ENCODE assay signal across 22 cellular contexts in genomic region chrY:7815921-7816320, GRCh38.
DNase-seq lines count a peak whose midpoint lies in the region.
"Had no signal": no experiment of that assay in that cellular context is flagged by ENCODE, and none has a peak within 500 bp of the region (broad histone marks: within the 10 kb centered on the region; RNA-seq: fewer than 3 reads in every experiment).

No MANE protein-coding gene starts in this region.

- CTCF ChIA-PET in activated CD4-positive, alpha-beta T cell treated with anti-CD3 and anti-CD28 coated beads, Interleukin-2, amount 10 ng/mL, durations not matched to agents 7 days and 5 days (lab: Charles Lee), result no interaction called here
- CTCF ChIA-PET in activated CD4-positive, alpha-beta memory T cell treated with anti-CD3 and anti-CD28 coated beads for 36 hours (lab: Charles Lee), result no interaction called here

- POLR2A ChIA-PET in activated CD4-positive, alpha-beta T cell treated with anti-CD3 and anti-CD28 coated beads, Interleukin-2, amount 10 ng/mL, durations not matched to agents 7 days and 5 days (lab: Charles Lee), result no interaction called here
- POLR2A ChIA-PET in activated CD4-positive, alpha-beta memory T cell treated with anti-CD3 and anti-CD28 coated beads for 36 hours (lab: Charles Lee), result no interaction called here

- H3K4me1 Mint-ChIP-seq in dendritic cell treated with granulocyte-macrophage colony-stimulating factor and Interleukin-4, amounts not matched to agents 40 ng/mL and 50 ng/mL, for 4 days (ENCODE audit: low read depth), result peaks cover 17% of the 10 kb centered on the region
- H3K4me1 Mint-ChIP-seq in activated CD4-positive, alpha-beta T cell treated with anti-CD3 and anti-CD28 coated beads, Interleukin-2, amount 10 ng/mL, durations not matched to agents 7 days and 5 days, result no peaks in the 10 kb centered on the region
- no peaks in the 10 kb centered on the region for H3K4me1 Mint-ChIP-seq in activated CD4-positive, alpha-beta memory T cell treated with anti-CD3 and anti-CD28 coated beads for 36 hours (ENCODE audit: low read depth)

- no peaks in the 10 kb centered on the region for H3K27me3 Mint-ChIP-seq in dendritic cell treated with granulocyte-macrophage colony-stimulating factor and Interleukin-4, amounts not matched to agents 40 ng/mL and 50 ng/mL, for 4 days
- H3K27me3 Mint-ChIP-seq in activated CD4-positive, alpha-beta T cell treated with anti-CD3 and anti-CD28 coated beads, Interleukin-2, amount 10 ng/mL, durations not matched to agents 7 days and 5 days, result no peaks in the 10 kb centered on the region
- H3K27me3 Mint-ChIP-seq in activated CD4-positive, alpha-beta memory T cell treated with anti-CD3 and anti-CD28 coated beads for 36 hours, result no peaks in the 10 kb centered on the region
- H3K27me3 Mint-ChIP-seq: CD4-positive, alpha-beta T cell had no signal

- no peaks in the 10 kb centered on the region for H3K9me3 Mint-ChIP-seq in dendritic cell treated with granulocyte-macrophage colony-stimulating factor and Interleukin-4, amounts not matched to agents 40 ng/mL and 50 ng/mL, for 4 days
- no peaks in the 10 kb centered on the region for H3K9me3 Mint-ChIP-seq in activated CD4-positive, alpha-beta T cell treated with anti-CD3 and anti-CD28 coated beads, Interleukin-2, amount 10 ng/mL, durations not matched to agents 7 days and 5 days
- H3K9me3 Mint-ChIP-seq in activated CD4-positive, alpha-beta memory T cell treated with anti-CD3 and anti-CD28 coated beads for 36 hours, result no peaks in the 10 kb centered on the region
- H3K9me3 Mint-ChIP-seq: CD4-positive, alpha-beta T cell had no signal

- peak overlapping the region; percentile 43 for H3K27ac Mint-ChIP-seq in dendritic cell treated with granulocyte-macrophage colony-stimulating factor and Interleukin-4, amounts not matched to agents 40 ng/mL and 50 ng/mL, for 4 days
- H3K27ac Mint-ChIP-seq in activated CD4-positive, alpha-beta T cell treated with anti-CD3 and anti-CD28 coated beads, Interleukin-2, amount 10 ng/mL, durations not matched to agents 7 days and 5 days, result no peak overlapping the region
- no peak overlapping the region for H3K27ac Mint-ChIP-seq in activated CD4-positive, alpha-beta memory T cell treated with anti-CD3 and anti-CD28 coated beads for 36 hours
- H3K27ac Mint-ChIP-seq: CD4-positive, alpha-beta T cell had no signal

- intact Hi-C loops in dendritic cell treated with granulocyte-macrophage colony-stimulating factor and Interleukin-4, amounts not matched to agents 40 ng/mL and 50 ng/mL, for 4 days (cut with micrococcal nuclease), result loop anchor here (5.0 to 10.0 kb wide), 3 partner anchors 51 to 461 kb away; no protein-coding TSS in a partner anchor
- intact Hi-C loops in cardiac septum (cut with DNase I), result no loop called here
- intact Hi-C loops in activated CD4-positive, alpha-beta memory T cell treated with anti-CD3 and anti-CD28 coated beads for 36 hours (cut with micrococcal nuclease), result loop anchor here (2.0 to 5.0 kb wide), 4 partner anchors 107 to 544 kb away; no protein-coding TSS in a partner anchor

- no peak overlapping the region for H3K4me3 Mint-ChIP-seq in dendritic cell treated with granulocyte-macrophage colony-stimulating factor and Interleukin-4, amounts not matched to agents 40 ng/mL and 50 ng/mL, for 4 days
- no peak overlapping the region for H3K4me3 Mint-ChIP-seq in activated CD4-positive, alpha-beta T cell treated with anti-CD3 and anti-CD28 coated beads, Interleukin-2, amount 10 ng/mL, durations not matched to agents 7 days and 5 days
- no peak overlapping the region for H3K4me3 Mint-ChIP-seq in activated CD4-positive, alpha-beta memory T cell treated with anti-CD3 and anti-CD28 coated beads for 36 hours
- H3K4me3 Mint-ChIP-seq: CD4-positive, alpha-beta T cell had no signal

- H3K36me3 Mint-ChIP-seq in dendritic cell treated with granulocyte-macrophage colony-stimulating factor and Interleukin-4, amounts not matched to agents 40 ng/mL and 50 ng/mL, for 4 days (ENCODE audit: low read depth), result no peaks in the 10 kb centered on the region
- no peaks in the 10 kb centered on the region for H3K36me3 Mint-ChIP-seq in activated CD4-positive, alpha-beta T cell treated with anti-CD3 and anti-CD28 coated beads, Interleukin-2, amount 10 ng/mL, durations not matched to agents 7 days and 5 days (ENCODE audit: low read depth)
- H3K36me3 Mint-ChIP-seq in activated CD4-positive, alpha-beta memory T cell treated with anti-CD3 and anti-CD28 coated beads for 36 hours, result no peaks in the 10 kb centered on the region

- DNase-seq in EL, result peak; percentile 17
- DNase-seq in NCI-H69 (lab: John Stamatoyannopoulos, UW), result peak; percentile 10
- DNase-seq in renal cortical epithelial cell (ENCODE audit: low read depth), result peak; percentile 4
- no peak for DNase-seq in cardiac septum (ENCODE audit: low spot score)
- no peak for DNase-seq in activated CD4-positive, alpha-beta T cell treated with anti-CD3 and anti-CD28 coated beads, Interleukin-2, amount 10 ng/mL, durations not matched to agents 7 days and 5 days
- DNase-seq in activated CD4-positive, alpha-beta memory T cell treated with anti-CD3 and anti-CD28 coated beads for 36 hours, result no peak
- DNase-seq: CD4-positive, alpha-beta T cell; COR-L47; DMS 273 treated with DMSO at 0.1 percent for 48 hours; DMS79 treated with DMSO at 0.1 percent for 48 hours; GOT3; KBM-7; NCI-H1092; NCI-H1436 treated with DMSO at 0.1 percent for 48 hours; NCI-H1930; NCI-H226; NCI-H510A treated with DMSO at 0.1 percent for 48 hours; NCI-H774; NK-92 treated with Interleukin-12 subunit alpha and Interleukin-12 subunit beta, amount 100 ng/mL, for 24 hours; Peyer's patch; Right ventricle myocardium superior had no signal

Comparison
In these comparisons a context has a peak if more than half of its experiments do, and no peak if none do; other contexts are left out.
1. DNase-seq: peak in EL (single experiment), NCI-H69 (single experiment) and renal cortical epithelial cell (single experiment); none in cardiac septum (single experiment), activated CD4-positive, alpha-beta T cell treated with anti-CD3 and anti-CD28 coated beads, Interleukin-2, amount 10 ng/mL, durations not matched to agents 7 days and 5 days (single experiment) and activated CD4-positive, alpha-beta memory T cell treated with anti-CD3 and anti-CD28 coated beads for 36 hours (single experiment).